ENCODE assay signal across 8 cellular contexts in genomic region chr15:64895285-64896065, GRCh38. TPM values are rescaled to one million over a fixed set of nuclear protein-coding genes. Genes with fewer than 3 reads are reported as not detected.
A peak's percentile ranks its signal among the peaks of the same experiment; 100 is the strongest.
DNase-seq lines count a peak whose midpoint lies in the region; ATAC-seq lines count a peak whose summit lies in the region.

No MANE protein-coding gene starts in this region.

- H3K9me3 ChIP-seq in iPS-18c (ENCODE audit: control insufficient read depth, insufficient read depth, low read length), result no peaks in the 10 kb centered on the region

- DNase-seq in AG20443 (ENCODE audit: low spot score) (peak; percentile 43), NCI-H524 (lab: John Stamatoyannopoulos, UW) (peak; percentile 68 to 90), NCI-H226 (no peak)
- peak; percentile 43 for DNase-seq in activated naive CD8-positive, alpha-beta T cell treated with anti-CD3 and anti-CD28 coated beads for 36 hours
- DNase-seq in stimulated activated naive CD4-positive, alpha-beta T cell (lab: John Stamatoyannopoulos, UW), result peak; percentile 21 to 59 (median 44)

- H3K27me3 Mint-ChIP-seq in activated naive CD8-positive, alpha-beta T cell treated with anti-CD3 and anti-CD28 coated beads for 36 hours, result no peaks in the 10 kb centered on the region

- H3K4me3 ChIP-seq in iPS-18c (ENCODE audit: insufficient read depth, low read depth, low read length), result peak overlapping the region; percentile 61; the same call in 1 of the 2 replicates

- H3K4me1 Mint-ChIP-seq in activated naive CD8-positive, alpha-beta T cell treated with anti-CD3 and anti-CD28 coated beads for 36 hours, result peaks cover 55% of the 10 kb centered on the region

- H3K27ac Mint-ChIP-seq in activated naive CD8-positive, alpha-beta T cell treated with anti-CD3 and anti-CD28 coated beads for 36 hours, result peak overlapping the region; percentile 98

- peaks cover 1% of the 10 kb centered on the region for H3K36me3 Mint-ChIP-seq in activated naive CD8-positive, alpha-beta T cell treated with anti-CD3 and anti-CD28 coated beads for 36 hours

- H3K9me3 Mint-ChIP-seq in activated naive CD8-positive, alpha-beta T cell treated with anti-CD3 and anti-CD28 coated beads for 36 hours, result no peaks in the 10 kb centered on the region

- ATAC-seq in GM19023 (IDR thresholded peaks at IDR 0.05; ENCODE audit: unreplicated experiment) (peak; percentile 23), HG02840 (IDR thresholded peaks at IDR 0.05; ENCODE audit: low FRiP score, unreplicated experiment) (no peak)

- peak overlapping the region; percentile 93 for H3K4me3 Mint-ChIP-seq in activated naive CD8-positive, alpha-beta T cell treated with anti-CD3 and anti-CD28 coated beads for 36 hours

RNA-seq across cellular contexts. Expression of gene ANKDD1A, which starts 16.2 kb away (rescaled TPM):
- total RNA-seq in activated naive CD8-positive, alpha-beta T cell treated with anti-CD3 and anti-CD28 coated beads for 36 hours, result 1 to 10 TPM; 2.8 to 2.9 TPM

RNA-seq across cellular contexts. Expression of gene PLEKHO2, which starts 53.8 kb away (rescaled TPM):
- 1 to 10 TPM; 6.8 to 7.8 TPM for total RNA-seq in activated naive CD8-positive, alpha-beta T cell treated with anti-CD3 and anti-CD28 coated beads for 36 hours
